1 cellular context compared by ENCODE assay signal in genomic region chr15:75648156-75649000, GRCh38.
A peak's percentile ranks its signal among the peaks of the same experiment; 100 is the strongest.
TF ChIP-seq lines count a peak whose summit lies in the region.

No MANE protein-coding gene starts in this region.

TF ChIP-seq in K562, 482 proteins besides CTCF, POLR2A, EP300 and RAD21 (continues in another document):
- TF ChIP-seq PRDM10 (IDR thresholded peaks at IDR 0.05; ENCODE audit: partially characterized antibody) (peak; percentile 92), SRSF9 (IDR thresholded peaks at IDR 0.05; ENCODE audit: borderline replicate concordance, low read depth, low read length) (no peak), ZNF699 (CRISPR knock-in tag; IDR thresholded peaks at IDR 0.05; ENCODE audit: insufficient replicate concordance) (no peak), CBX1 (IDR thresholded peaks at IDR 0.05; ENCODE audit: low read depth) (0 out of 2 replicates have a peak, but pooled peaks have one; percentile 0), PHTF2 (CRISPR knock-in tag; IDR thresholded peaks at IDR 0.05) (no peak), CREBBP (IDR thresholded peaks at IDR 0.05; ENCODE audit: low read depth, low read length) (no peak), E2F4 (CRISPR knock-in tag; IDR thresholded peaks at IDR 0.05; ENCODE audit: low read depth) (no peak), NCOA1 (IDR thresholded peaks at IDR 0.05; ENCODE audit: low read depth) (no peak), HDAC2 (IDR thresholded peaks at IDR 0.05) (no peak), ZBTB2 (IDR thresholded peaks at IDR 0.05) (no peak; the same call in 1 of the 2 replicates), MTA3 (IDR thresholded peaks at IDR 0.05; ENCODE audit: borderline replicate concordance) (no peak), KLF13 (tag; IDR thresholded peaks at IDR 0.05; ENCODE audit: borderline replicate concordance, low read depth) (no peak), BRD4 (IDR thresholded peaks at IDR 0.05) (no peak), HNRNPH1 (optimal IDR thresholded peaks at IDR 0.05; ENCODE audit: low read depth, low read length) (no peak), ZNF668 (CRISPR knock-in tag; IDR thresholded peaks at IDR 0.05) (0 out of 2 replicates have a peak, but pooled peaks have one; percentile 22), CREB3L1 (IDR thresholded peaks at IDR 0.05; ENCODE audit: borderline replicate concordance, low read depth) (no peak), RBBP5 (IDR thresholded peaks at IDR 0.05; ENCODE audit: borderline replicate concordance, insufficient read depth, low read length, poor library complexity, severe bottlenecking) (no peak), ZBTB7A (IDR thresholded peaks at IDR 0.05; ENCODE audit: borderline replicate concordance, control insufficient read depth, low read depth, low read length) (0 out of 2 replicates have a peak, but pooled peaks have one; percentile 12), TCF7L2 (IDR thresholded peaks at IDR 0.05; ENCODE audit: low read depth, low read length) (no peak), KLF16 (IDR thresholded peaks at IDR 0.05) (no peak), ZNF77 (CRISPR knock-in tag; IDR thresholded peaks at IDR 0.05) (no peak), MAFG (tag; conservative IDR thresholded peaks at IDR 0.05) (no peak), BACH1 (tag; IDR thresholded peaks at IDR 0.05) (no peak), GATA2 (CRISPR knock-in tag; IDR thresholded peaks at IDR 0.05) (no peak), MED1 (CRISPR knock-in tag; IDR thresholded peaks at IDR 0.05; ENCODE audit: borderline replicate concordance) (no peak), CBX5 (IDR thresholded peaks at IDR 0.05; ENCODE audit: borderline replicate concordance, low read depth) (no peak), ZFPM2 (CRISPR knock-in tag; IDR thresholded peaks at IDR 0.05) (no peak), SMARCB1 (IDR thresholded peaks at IDR 0.05; ENCODE audit: insufficient read length, low read depth) (no peak), RBFOX2 (IDR thresholded peaks at IDR 0.05; ENCODE audit: low read depth, low read length) (peak; percentile 42), ZNF253 (CRISPR knock-in tag; conservative IDR thresholded peaks at IDR 0.05) (no peak), FOXJ2 (tag; IDR thresholded peaks at IDR 0.05) (no peak), JUNB (CRISPR knock-in tag; conservative IDR thresholded peaks at IDR 0.05) (no peak), ZNF584 (CRISPR knock-in tag; IDR thresholded peaks at IDR 0.05; ENCODE audit: low read depth) (no peak), NKRF (IDR thresholded peaks at IDR 0.05; ENCODE audit: borderline replicate concordance) (no peak), ZBTB17 (CRISPR knock-in tag; IDR thresholded peaks at IDR 0.05) (no peak), THAP7 (CRISPR knock-in tag; IDR thresholded peaks at IDR 0.05) (no peak), ZNF239 (CRISPR knock-in tag; IDR thresholded peaks at IDR 0.05) (no peak), E4F1 (CRISPR knock-in tag; IDR thresholded peaks at IDR 0.05; ENCODE audit: borderline replicate concordance) (no peak), ZNF347 (CRISPR knock-in tag; IDR thresholded peaks at IDR 0.05; ENCODE audit: low read depth) (no peak), ATF6 (CRISPR knock-in tag; IDR thresholded peaks at IDR 0.05) (0 out of 2 replicates have a peak, but pooled peaks have one; percentile 56), HNRNPLL (IDR thresholded peaks at IDR 0.05; ENCODE audit: low read depth, low read length, poor library complexity, severe bottlenecking) (no peak), NRF1 (conservative IDR thresholded peaks at IDR 0.05 in 1 of 2, IDR thresholded peaks at IDR 0.05 in 1 of 2) (peak; percentile 56 to 69), GTF2A2 (tag; IDR thresholded peaks at IDR 0.05) (no peak), USF1 (CRISPR knock-in tag; IDR thresholded peaks at IDR 0.05) (no peak), RFX1 (IDR thresholded peaks at IDR 0.05) (no peak), BDP1 (IDR thresholded peaks at IDR 0.05; ENCODE audit: insufficient read depth, insufficient read length) (no peak), RBM15 (IDR thresholded peaks at IDR 0.05; ENCODE audit: insufficient read depth, low read length) (no peak), SIN3A (IDR thresholded peaks at IDR 0.05; ENCODE audit: borderline replicate concordance in 2 of 2, control insufficient read depth in 1 of 2, low read depth in 2 of 2, low read length in 2 of 2) (peak; percentile 22 to 32; a peak in 2 of 4 replicates), HCFC1 (IDR thresholded peaks at IDR 0.05; ENCODE audit: low read depth, low read length) (no peak), EGR1 (conservative IDR thresholded peaks at IDR 0.05) (0 out of 2 replicates have a peak, but pooled peaks have one; percentile 17), TRIM28 (IDR thresholded peaks at IDR 0.05) (no peak), TFAP4 (CRISPR knock-in tag; IDR thresholded peaks at IDR 0.05; ENCODE audit: borderline replicate concordance) (no peak), SMC3 (conservative IDR thresholded peaks at IDR 0.05; ENCODE audit: insufficient read depth, low read depth, low read length) (no peak), GABPB2 (CRISPR knock-in tag; conservative IDR thresholded peaks at IDR 0.05) (no peak)
